27 cellular contexts compared by ENCODE assay signal in genomic region chr5:144844086-144844485, GRCh38.
"Had no signal": no experiment of that assay in that cellular context is flagged by ENCODE, and none has a peak within 500 bp of the region (broad histone marks: within the 10 kb centered on the region; RNA-seq: fewer than 3 reads in every experiment).

No MANE protein-coding gene starts in this region.

- H3K27ac ChIP-seq: esophagus muscularis mucosa, ovary, psoas muscle, sigmoid colon, skin epidermis, spleen, testis, tibial artery had no signal

- H3K4me1 Mint-ChIP-seq: immature natural killer cell; memory B cell; natural killer cell; stimulated activated memory B cell treated with anti-CD40 and anti-IgM and Interleukin-4, amounts not matched to agents 10 μg/mL and 1 μg/mL and 100 μg/mL, for 72 hours had no signal

- H3K27ac Mint-ChIP-seq: immature natural killer cell; memory B cell; natural killer cell; stimulated activated memory B cell treated with anti-CD40 and anti-IgM and Interleukin-4, amounts not matched to agents 10 μg/mL and 1 μg/mL and 100 μg/mL, for 72 hours; type B pancreatic cell had no signal

- H3K27me3 Mint-ChIP-seq: memory B cell; stimulated activated memory B cell treated with anti-CD40 and anti-IgM and Interleukin-4, amounts not matched to agents 10 μg/mL and 1 μg/mL and 100 μg/mL, for 72 hours had no signal

- H3K27me3 ChIP-seq: esophagus muscularis mucosa, ovary, sigmoid colon, spleen, testis, tibial artery had no signal

- FAIRE-seq: endothelial cell of umbilical vein, frontal cortex, keratinocyte had no signal

- H3K4me1 ChIP-seq: esophagus muscularis mucosa, psoas muscle, sigmoid colon, spleen, testis, tibial artery had no signal

- H3K4me3 Mint-ChIP-seq: immature natural killer cell; memory B cell; natural killer cell; stimulated activated memory B cell treated with anti-CD40 and anti-IgM and Interleukin-4, amounts not matched to agents 10 μg/mL and 1 μg/mL and 100 μg/mL, for 72 hours; type B pancreatic cell had no signal

- H3K9me3 Mint-ChIP-seq: stimulated activated memory B cell treated with anti-CD40 and anti-IgM and Interleukin-4, amounts not matched to agents 10 μg/mL and 1 μg/mL and 100 μg/mL, for 72 hours had no signal

- DNase-seq: dermis blood vessel endothelial cell; effector memory CD4-positive, alpha-beta T cell; hypothalamus; immature natural killer cell; left ventricle myocardium superior; natural killer cell; occipital lobe; ovary; posterior cingulate gyrus; psoas muscle; right cardiac atrium; sigmoid colon; spleen; stimulated activated CD4-positive, alpha-beta T cell treated with anti-CD3 and anti-CD28 coated beads, Interleukin-4, amount 100 ng/mL, for 4 hours; stimulated activated naive CD8-positive, alpha-beta T cell treated with anti-CD3 and anti-CD28 coated beads, Interleukin-15, Interleukin-2, amounts not matched to agents 100 U/mL and 50 U/mL, for 24 hours; substantia nigra; testis; tibial artery had no signal

- H3K36me3 Mint-ChIP-seq: memory B cell; natural killer cell; stimulated activated memory B cell treated with anti-CD40 and anti-IgM and Interleukin-4, amounts not matched to agents 10 μg/mL and 1 μg/mL and 100 μg/mL, for 72 hours; type B pancreatic cell had no signal

- ATAC-seq: left ventricle myocardium superior; natural killer cell; psoas muscle; right cardiac atrium; stimulated activated memory B cell treated with anti-CD40 and anti-IgM and Interleukin-4, amounts not matched to agents 10 μg/mL and 1 μg/mL and 100 μg/mL, for 72 hours; stimulated activated naive CD8-positive, alpha-beta T cell treated with anti-CD3 and anti-CD28 coated beads, Interleukin-15, Interleukin-2, amounts not matched to agents 100 U/mL and 50 U/mL, for 24 hours had no signal

- H3K36me3 ChIP-seq: esophagus muscularis mucosa, ovary, sigmoid colon, spleen, tibial artery had no signal

- H3K9me3 ChIP-seq: psoas muscle, sigmoid colon, testis, tibial artery had no signal

- H3K4me3 ChIP-seq: esophagus muscularis mucosa, lung, ovary, psoas muscle, sigmoid colon, skin epidermis, spleen, testis, tibial artery had no signal
